Comparison of ENCODE assay signal across 20 cellular contexts in genomic region chr11:94840209-94840608, GRCh38.
"Had no signal": no experiment of that assay in that cellular context is flagged by ENCODE, and none has a peak within 500 bp of the region (broad histone marks: within the 10 kb centered on the region; RNA-seq: fewer than 3 reads in every experiment).

No MANE protein-coding gene starts in this region.

- H3K27me3 ChIP-seq: body of pancreas, colonic mucosa, esophagus squamous epithelium, gastroesophageal sphincter, left lung, testis had no signal

- H3K9me3 Mint-ChIP-seq: activated T-cell treated with anti-CD3 and anti-CD28 coated beads, Interleukin-2, amount 50 U/mL, for 4 hours; memory B cell; natural killer cell treated with Interleukin-12 subunit alpha and Interleukin-12 subunit beta and Interleukin-15 and Interleukin-18, amount 100 ng/mL, for 72 hours had no signal

- H3K4me3 Mint-ChIP-seq: activated naive CD8-positive, alpha-beta T cell; activated T-cell treated with anti-CD3 and anti-CD28 coated beads, Interleukin-2, amount 50 U/mL, for 4 hours; memory B cell; natural killer cell treated with Interleukin-12 subunit alpha and Interleukin-12 subunit beta and Interleukin-15 and Interleukin-18, amount 100 ng/mL, for 72 hours had no signal

- H3K27ac Mint-ChIP-seq: activated naive CD8-positive, alpha-beta T cell; memory B cell; natural killer cell treated with Interleukin-12 subunit alpha and Interleukin-12 subunit beta and Interleukin-15 and Interleukin-18, amount 100 ng/mL, for 72 hours had no signal

- H3K27ac ChIP-seq: body of pancreas, colonic mucosa had no signal

- H3K4me1 ChIP-seq: colonic mucosa, left lung, testis had no signal

- H3K9me3 ChIP-seq: body of pancreas, colonic mucosa, esophagus squamous epithelium, gastroesophageal sphincter, left lung, testis had no signal

- H3K36me3 ChIP-seq: colonic mucosa, left lung had no signal

- H3K4me3 ChIP-seq: body of pancreas, colonic mucosa, esophagus squamous epithelium, gastroesophageal sphincter, left lung, skin epidermis, testis had no signal

- H3K4me1 Mint-ChIP-seq: memory B cell had no signal

- DNase-seq: activated CD4-positive, alpha-beta T cell treated with anti-CD3 and anti-CD28 coated beads for 1 hour; activated CD4-positive, alpha-beta T cell treated with anti-CD3 and anti-CD28 coated beads, Interleukin-2, amount 50 U/mL, for 48 hours; activated gamma-delta T cell; activated T-cell treated with anti-CD3 and anti-CD28 coated beads, Interleukin-2, amount 50 U/mL, for 4 hours; amygdala; body of pancreas; central memory CD4-positive, alpha-beta T cell; colonic mucosa; esophagus squamous epithelium; left lung; nucleus accumbens; stimulated activated CD4-positive, alpha-beta T cell treated with anti-CD3 and anti-CD28 coated beads, Interleukin-4, amount 100 ng/mL, for 4 hours; stimulated activated CD8-positive, alpha-beta memory T cell treated with anti-CD3 and anti-CD28 coated beads, Interleukin-4, amount 100 ng/mL, for 48 hours; stimulated activated naive CD4-positive, alpha-beta T cell treated with Interleukin-2 at 50 U/mL for 16 hours; testis had no signal

- H3K27me3 Mint-ChIP-seq: activated naive CD8-positive, alpha-beta T cell; natural killer cell treated with Interleukin-12 subunit alpha and Interleukin-12 subunit beta and Interleukin-15 and Interleukin-18, amount 100 ng/mL, for 72 hours had no signal

- H3K36me3 Mint-ChIP-seq: activated naive CD8-positive, alpha-beta T cell; memory B cell; natural killer cell treated with Interleukin-12 subunit alpha and Interleukin-12 subunit beta and Interleukin-15 and Interleukin-18, amount 100 ng/mL, for 72 hours had no signal
